20 cellular contexts compared by ENCODE assay signal in genomic region chr6:5071216-5071615, GRCh38. TPM values are rescaled to one million over a fixed set of nuclear protein-coding genes. Genes with fewer than 3 reads are reported as not detected.
DNase-seq lines count a peak whose midpoint lies in the region; ATAC-seq, FAIRE-seq and TF ChIP-seq lines count a peak whose summit lies in the region.
"Had no signal": no experiment of that assay in that cellular context is flagged by ENCODE, and none has a peak within 500 bp of the region (broad histone marks: within the 10 kb centered on the region; RNA-seq: fewer than 3 reads in every experiment).

No MANE protein-coding gene starts in this region.

- TF ChIP-seq EP300 in HepG2 (IDR thresholded peaks at IDR 0.05; ENCODE audit: low read depth in 2 of 2, low read length in 2 of 2): no peak
- no peak for TF ChIP-seq EP300 in HepG2 (CRISPR knock-in tag; IDR thresholded peaks at IDR 0.05; ENCODE audit: borderline replicate concordance)

- no peak overlapping the region for H3K4me3 ChIP-seq in HepG2 (replicated peaks in 1 of 3; ENCODE audit: insufficient read depth in 1 of 3, low read depth in 2 of 3, low read length in 3 of 3)
- no peak overlapping the region for H3K4me3 ChIP-seq in right lobe of liver
- no peak overlapping the region for H3K4me3 ChIP-seq in mucosa of descending colon
- H3K4me3 ChIP-seq: GM23248 had no signal

- H3K9ac ChIP-seq in HepG2 (ENCODE audit: insufficient read depth, low read depth, low read length): no peak overlapping the region
- H3K9ac ChIP-seq: GM23248 had no signal

- FAIRE-seq in HepG2 (lab: Jason Lieb, UNC): no peak
- FAIRE-seq: A204.1, G401.6, GM19239, H1 had no signal

- TF ChIP-seq POLR2A in HepG2 (IDR thresholded peaks at IDR 0.05; ENCODE audit: insufficient read depth in 1 of 2, low read depth in 2 of 2, low read length in 2 of 2) (no peak), right lobe of liver (IDR thresholded peaks at IDR 0.05) (no peak)

- intact Hi-C loops in HepG2 (cut with micrococcal nuclease; ENCODE audit: unreplicated experiment) (no loop called here), right lobe of liver (cut with DNase I) (no loop called here), mucosa of descending colon (cut with DNase I, micrococcal nuclease) (no loop called here)

- in situ Hi-C loops in HepG2 (cut with HindIII; ENCODE audit: extremely low pct_ligation_motif_present, low pct_unique_long_range_greater_than_20kb): no loop called here

- POLR2A ChIA-PET in HepG2 (lab: Yijun Ruan, JAX): interaction anchor here (0.8 kb wide), 1 partner anchor 51 kb away, joined by 3 read pairs; no protein-coding TSS in a partner anchor

- 0 out of 2 replicates have a peak overlapping the region, but pooled peaks have one; percentile 5 for H3K4me2 ChIP-seq in HepG2 (ENCODE audit: low read depth, low read length)

- H3K36me3 ChIP-seq in HepG2 (replicated peaks in 1 of 2; ENCODE audit: control insufficient read depth in 1 of 2, insufficient read depth in 2 of 2, low read length in 2 of 2) (no peaks in the 10 kb centered on the region), right lobe of liver (no peaks in the 10 kb centered on the region), mucosa of descending colon (ENCODE audit: low read depth) (no peaks in the 10 kb centered on the region)

- no peaks in the 10 kb centered on the region for H3K79me2 ChIP-seq in HepG2 (ENCODE audit: insufficient read depth, low read length)

- H3K9me3 ChIP-seq in HepG2 (ENCODE audit: low read length): no peaks in the 10 kb centered on the region
- H3K9me3 ChIP-seq in right lobe of liver: no peaks in the 10 kb centered on the region
- no peaks in the 10 kb centered on the region for H3K9me3 ChIP-seq in mucosa of descending colon

- no peak overlapping the region for H2AFZ ChIP-seq in HepG2 (ENCODE audit: low read length)
- H2AFZ ChIP-seq: GM23248 had no signal

- TF ChIP-seq RAD21 in HepG2 (CRISPR knock-in tag; IDR thresholded peaks at IDR 0.05): no peak

- CTCF ChIA-PET in HepG2 (lab: Yijun Ruan, JAX; ENCODE audit: low intra/inter-chr PET ratio, low total read pairs): no interaction called here

- no TSS peak for BruUV-seq in HepG2 (replicated peaks; lab: Mats Ljungman, UMichigan)

- ATAC-seq in HepG2 (no peak), right lobe of liver (no peak), mucosa of descending colon (peak; percentile 25)

- WGBS in HepG2 (ENCODE audit: low lambda C conversion rate): 58% methylated on average over 2 of the region's 2 CpGs
- WGBS in right lobe of liver (ENCODE audit: insufficient coverage, low coverage, low lambda C conversion rate, missing lambda C conversion rate): 35% methylated on average over 2 of the region's 2 CpGs

- no peak for DNase-seq in HepG2 (ENCODE audit: low spot score)
- DNase-seq in right lobe of liver: no peak
- DNase-seq in glomerular visceral epithelial cell (ENCODE audit: extremely low spot score): peak; percentile 60
- no peak for DNase-seq in mucosa of descending colon
- no peak for DNase-seq in NCI-H187 treated with DMSO at 0.1 percent for 48 hours (lab: John Stamatoyannopoulos, UW)
- no peak for DNase-seq in T-helper 2 cell
- no peak for DNase-seq in DMS153 treated with DMSO at 0.1 percent for 48 hours (lab: John Stamatoyannopoulos, UW; ENCODE audit: unreplicated experiment)
- DNase-seq: C1 segment of cervical spinal cord; Calu3; CD4-positive, alpha-beta memory T cell; COR-L47; DND-41; GM23248; H7; HCEC 1CT had no signal

- peak overlapping the region; percentile 20 for H3K27ac ChIP-seq in HepG2 (ENCODE audit: extremely low read length, insufficient read depth, low read length)
- H3K27ac ChIP-seq in right lobe of liver: no peak overlapping the region
- H3K27ac ChIP-seq: 22Rv1, GM23248 had no signal

- TF ChIP-seq CTCF in HepG2 (CRISPR knock-in tag; IDR thresholded peaks at IDR 0.05): no peak
- TF ChIP-seq CTCF in right lobe of liver (IDR thresholded peaks at IDR 0.05): no peak
- TF ChIP-seq CTCF in mucosa of descending colon (IDR thresholded peaks at IDR 0.05): no peak

- H3K27me3 ChIP-seq in HepG2 (ENCODE audit: control insufficient read depth in 1 of 2, insufficient read depth in 2 of 2, low read length in 2 of 2) (no peaks in the 10 kb centered on the region), right lobe of liver (no peaks in the 10 kb centered on the region)

- H3K4me1 ChIP-seq in HepG2 (ENCODE audit: insufficient read depth, low read length): peaks cover 75% of the 10 kb centered on the region
- peaks cover 0 to 9% (median 0%) of the 10 kb centered on the region in 4 donors for H3K4me1 ChIP-seq in right lobe of liver
- no peaks in the 10 kb centered on the region for H3K4me1 ChIP-seq in mucosa of descending colon (ENCODE audit: low read depth)

- H4K20me1 ChIP-seq in HepG2 (ENCODE audit: insufficient read depth, low read length): no peaks in the 10 kb centered on the region

TF ChIP-seq in HepG2, 621 proteins besides CTCF, POLR2A, EP300 and RAD21:
- TF ChIP-seq ETV5 (CRISPR knock-in tag; IDR thresholded peaks at IDR 0.05; ENCODE audit: borderline replicate concordance) (no peak), SRSF4 (IDR thresholded peaks at IDR 0.05; ENCODE audit: low read depth, low read length, poor library complexity, severe bottlenecking) (no peak), HNF1A (IDR thresholded peaks at IDR 0.05; ENCODE audit: low read depth) (0 out of 2 replicates have a peak, but pooled peaks have one; percentile 25), HNF1A (CRISPR knock-in tag; IDR thresholded peaks at IDR 0.05; ENCODE audit: borderline replicate concordance) (no peak)

RNA-seq across cellular contexts. Expression of gene PPP1R3G, which starts 13.9 kb away (rescaled TPM):
- total RNA-seq in HepG2 (2016; rRNA removed; fragmentation: Illumina TruSeq; extraction: Trizol) (0.56 and 1.2 TPM in 2 replicates), right lobe of liver (under 1 TPM; 0.35 to 0.98 (median 0.52) TPM), mucosa of descending colon (1 to 10 TPM in 1 of 3 donors, under 1 TPM in 2; 0.46 to 2.8 (median 0.55) TPM)
- total RNA-seq in HepG2 (2016; cell fraction: cytosol; rRNA removed; fragmentation: Illumina TruSeq; extraction: Trizol; ENCODE audit: low read depth): 0.18 and 0.20 TPM in 2 replicates
- total RNA-seq in HepG2 (2016; cell fraction: insoluble cytoplasmic fraction; rRNA removed; fragmentation: Illumina TruSeq; extraction: Trizol): 0.61 and 1.0 TPM in 2 replicates
- 0.52 and 0.74 TPM in 2 replicates for total RNA-seq in HepG2 (2016; cell fraction: membrane; rRNA removed; fragmentation: Illumina TruSeq; extraction: Trizol)
- total RNA-seq in HepG2 (2016; cell fraction: nucleus; rRNA removed; fragmentation: Illumina TruSeq; extraction: Trizol): 0.88 and 1.0 TPM in 2 replicates
- polyA plus RNA-seq in HepG2 (2011; rRNA removed): 1.3 and 1.8 TPM in 2 replicates
- polyA plus RNA-seq in HepG2 (2011; cell fraction: cytosol; rRNA removed): 1.5 and 1.9 TPM in 2 replicates
- polyA plus RNA-seq in HepG2 (2011; cell fraction: nucleus; rRNA removed): 3.4 and 3.6 TPM in 2 replicates
- polyA plus RNA-seq in HepG2 (2012): 2.0 and 2.2 TPM in 2 replicates
- 0.11 TPM in 2 replicates for polyA plus RNA-seq in HepG2 (2016; cell fraction: cytosol; fragmentation: Illumina TruSeq; extraction: Trizol; ENCODE audit: low read depth)
- 0.44 and 0.60 TPM in 2 replicates for polyA plus RNA-seq in HepG2 (2016; cell fraction: insoluble cytoplasmic fraction; fragmentation: Illumina TruSeq; extraction: Trizol; ENCODE audit: low read depth)
- polyA plus RNA-seq in HepG2 (2016; cell fraction: membrane; fragmentation: Illumina TruSeq; extraction: Trizol; ENCODE audit: low read depth): 0.29 and 0.52 TPM in 2 replicates
- 0.61 and 0.77 TPM in 2 replicates for polyA plus RNA-seq in HepG2 (2016; cell fraction: nucleus; fragmentation: Illumina TruSeq; extraction: Trizol; ENCODE audit: insufficient read depth, low read depth)
- polyA minus RNA-seq in HepG2 (2011; rRNA and poly(A)+ RNA removed; ENCODE audit: low replicate concordance): 0.14 and 3.0 TPM in 2 replicates
- polyA minus RNA-seq in HepG2 (2011; cell fraction: cytosol; rRNA and poly(A)+ RNA removed): 2.1 and 2.3 TPM in 2 replicates
- 4.5 and 4.8 TPM in 2 replicates for polyA minus RNA-seq in HepG2 (2011; cell fraction: nucleus; rRNA and poly(A)+ RNA removed)
- total RNA-seq: CD4-positive, alpha-beta memory T cell had no signal
- polyA plus RNA-seq: CD4-positive, alpha-beta memory T cell had no signal
